In the genomic region with DNA sequence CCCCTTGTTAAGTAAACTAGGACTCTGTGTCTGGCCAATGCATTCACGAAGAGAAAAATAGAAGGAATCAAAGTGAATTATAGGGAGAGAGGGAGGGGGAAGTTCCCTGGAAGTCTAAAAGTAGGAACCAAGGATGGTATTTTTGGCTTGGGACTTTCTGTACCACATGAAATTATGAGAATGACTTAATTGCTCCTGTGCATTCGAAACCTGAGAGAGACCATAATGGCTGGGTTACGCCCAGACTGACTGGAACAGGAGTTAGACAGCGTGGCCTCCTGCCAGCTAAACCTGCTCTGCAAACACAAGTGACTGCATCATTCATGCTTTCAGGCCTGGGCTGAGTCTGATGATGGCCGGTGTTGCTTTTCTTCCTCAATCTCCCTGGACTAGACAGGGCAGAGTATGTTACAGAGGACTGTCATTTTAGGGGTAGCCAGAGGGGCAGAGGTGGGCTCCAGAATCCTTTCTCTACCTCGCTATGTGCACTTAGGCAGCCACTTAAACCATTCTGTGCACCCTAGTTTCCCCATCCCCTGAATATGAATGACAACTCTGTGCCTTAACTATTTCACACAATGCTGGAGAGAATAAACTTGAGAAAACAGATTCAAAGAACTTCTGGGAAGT, we compare ENCODE assay signal across 1 cellular context.
TF ChIP-seq lines count a peak whose summit lies in the region.

No MANE protein-coding gene starts in this region.

TF ChIP-seq in GM23338, 12 proteins besides CTCF, POLR2A, EP300 and RAD21 (continued from another document):
- TF ChIP-seq JUNB (IDR thresholded peaks at IDR 0.05; ENCODE audit: unreplicated experiment) (no peak), EZH2 (IDR thresholded peaks at IDR 0.05; ENCODE audit: low read depth, unreplicated experiment) (no peak), ZNF114 (CRISPR knock-in tag; IDR thresholded peaks at IDR 0.05) (no peak), POLR2AphosphoS5 (IDR thresholded peaks at IDR 0.05; ENCODE audit: low read depth) (no peak), NANOG (IDR thresholded peaks at IDR 0.05; ENCODE audit: borderline replicate concordance) (no peak), CREB1 (CRISPR knock-in tag; IDR thresholded peaks at IDR 0.05; ENCODE audit: low read depth) (no peak), EZH2phosphoT487 (IDR thresholded peaks at IDR 0.05; ENCODE audit: unreplicated experiment) (no peak), ETS1 (IDR thresholded peaks at IDR 0.05) (no peak), ZNF331 (CRISPR knock-in tag; IDR thresholded peaks at IDR 0.05; ENCODE audit: low read depth) (no peak)
- TF ChIP-seq, protein P1, sequence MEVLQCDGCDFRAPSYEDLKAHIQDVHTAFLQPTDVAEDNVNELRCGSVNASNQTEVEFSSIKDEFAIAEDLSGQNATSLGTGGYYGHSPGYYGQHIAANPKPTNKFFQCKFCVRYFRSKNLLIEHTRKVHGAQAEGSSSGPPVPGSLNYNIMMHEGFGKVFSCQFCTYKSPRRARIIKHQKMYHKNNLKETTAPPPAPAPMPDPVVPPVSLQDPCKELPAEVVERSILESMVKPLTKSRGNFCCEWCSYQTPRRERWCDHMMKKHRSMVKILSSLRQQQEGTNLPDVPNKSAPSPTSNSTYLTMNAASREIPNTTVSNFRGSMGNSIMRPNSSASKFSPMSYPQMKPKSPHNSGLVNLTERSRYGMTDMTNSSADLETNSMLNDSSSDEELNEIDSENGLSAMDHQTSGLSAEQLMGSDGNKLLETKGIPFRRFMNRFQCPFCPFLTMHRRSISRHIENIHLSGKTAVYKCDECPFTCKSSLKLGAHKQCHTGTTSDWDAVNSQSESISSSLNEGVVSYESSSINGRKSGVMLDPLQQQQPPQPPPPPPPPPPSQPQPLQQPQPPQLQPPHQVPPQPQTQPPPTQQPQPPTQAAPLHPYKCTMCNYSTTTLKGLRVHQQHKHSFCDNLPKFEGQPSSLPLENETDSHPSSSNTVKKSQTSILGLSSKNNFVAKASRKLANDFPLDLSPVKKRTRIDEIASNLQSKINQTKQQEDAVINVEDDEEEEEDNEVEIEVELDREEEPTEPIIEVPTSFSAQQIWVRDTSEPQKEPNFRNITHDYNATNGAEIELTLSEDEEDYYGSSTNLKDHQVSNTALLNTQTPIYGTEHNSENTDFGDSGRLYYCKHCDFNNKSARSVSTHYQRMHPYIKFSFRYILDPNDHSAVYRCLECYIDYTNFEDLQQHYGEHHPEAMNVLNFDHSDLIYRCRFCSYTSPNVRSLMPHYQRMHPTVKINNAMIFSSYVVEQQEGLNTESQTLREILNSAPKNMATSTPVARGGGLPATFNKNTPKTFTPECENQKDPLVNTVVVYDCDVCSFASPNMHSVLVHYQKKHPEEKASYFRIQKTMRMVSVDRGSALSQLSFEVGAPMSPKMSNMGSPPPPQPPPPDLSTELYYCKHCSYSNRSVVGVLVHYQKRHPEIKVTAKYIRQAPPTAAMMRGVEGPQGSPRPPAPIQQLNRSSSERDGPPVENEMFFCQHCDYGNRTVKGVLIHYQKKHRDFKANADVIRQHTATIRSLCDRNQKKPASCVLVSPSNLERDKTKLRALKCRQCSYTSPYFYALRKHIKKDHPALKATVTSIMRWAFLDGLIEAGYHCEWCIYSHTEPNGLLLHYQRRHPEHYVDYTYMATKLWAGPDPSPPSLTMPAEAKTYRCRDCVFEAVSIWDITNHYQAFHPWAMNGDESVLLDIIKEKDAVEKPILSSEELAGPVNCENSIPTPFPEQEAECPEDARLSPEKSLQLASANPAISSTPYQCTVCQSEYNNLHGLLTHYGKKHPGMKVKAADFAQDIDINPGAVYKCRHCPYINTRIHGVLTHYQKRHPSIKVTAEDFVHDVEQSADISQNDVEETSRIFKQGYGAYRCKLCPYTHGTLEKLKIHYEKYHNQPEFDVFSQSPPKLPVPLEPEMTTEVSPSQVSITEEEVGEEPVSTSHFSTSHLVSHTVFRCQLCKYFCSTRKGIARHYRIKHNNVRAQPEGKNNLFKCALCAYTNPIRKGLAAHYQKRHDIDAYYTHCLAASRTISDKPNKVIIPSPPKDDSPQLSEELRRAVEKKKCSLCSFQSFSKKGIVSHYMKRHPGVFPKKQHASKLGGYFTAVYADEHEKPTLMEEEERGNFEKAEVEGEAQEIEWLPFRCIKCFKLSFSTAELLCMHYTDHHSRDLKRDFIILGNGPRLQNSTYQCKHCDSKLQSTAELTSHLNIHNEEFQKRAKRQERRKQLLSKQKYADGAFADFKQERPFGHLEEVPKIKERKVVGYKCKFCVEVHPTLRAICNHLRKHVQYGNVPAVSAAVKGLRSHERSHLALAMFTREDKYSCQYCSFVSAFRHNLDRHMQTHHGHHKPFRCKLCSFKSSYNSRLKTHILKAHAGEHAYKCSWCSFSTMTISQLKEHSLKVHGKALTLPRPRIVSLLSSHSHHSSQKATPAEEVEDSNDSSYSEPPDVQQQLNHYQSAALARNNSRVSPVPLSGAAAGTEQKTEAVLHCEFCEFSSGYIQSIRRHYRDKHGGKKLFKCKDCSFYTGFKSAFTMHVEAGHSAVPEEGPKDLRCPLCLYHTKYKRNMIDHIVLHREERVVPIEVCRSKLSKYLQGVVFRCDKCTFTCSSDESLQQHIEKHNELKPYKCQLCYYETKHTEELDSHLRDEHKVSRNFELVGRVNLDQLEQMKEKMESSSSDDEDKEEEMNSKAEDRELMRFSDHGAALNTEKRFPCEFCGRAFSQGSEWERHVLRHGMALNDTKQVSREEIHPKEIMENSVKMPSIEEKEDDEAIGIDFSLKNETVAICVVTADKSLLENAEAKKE (CRISPR knock-in tag; IDR thresholded peaks at IDR 0.05), result no peak
TF ChIP-seq in GM23338: peak in this region for 0.
